Comparison of ENCODE assay signal across 10 cellular contexts in genomic region chr18:3321133-3321812, GRCh38. TPM values are rescaled to one million over a fixed set of nuclear protein-coding genes. Genes with fewer than 3 reads are reported as not detected.
DNase-seq lines count a peak whose midpoint lies in the region; ATAC-seq, FAIRE-seq and TF ChIP-seq lines count a peak whose summit lies in the region.
"Had no signal": no experiment of that assay in that cellular context is flagged by ENCODE, and none has a peak within 500 bp of the region (broad histone marks: within the 10 kb centered on the region; RNA-seq: fewer than 3 reads in every experiment).

No MANE protein-coding gene starts in this region.

- H4K20me1 ChIP-seq in HCT116 (ENCODE audit: insufficient read depth): no peaks in the 10 kb centered on the region

- ATAC-seq in A549 (peak; percentile 31 to 59; a peak in 2 of 6 replicates), HCT116 (no peak), Right ventricle myocardium inferior (no peak)
- ATAC-seq: activated CD8-positive, alpha-beta memory T cell treated with anti-CD3 and anti-CD28 coated beads, Interleukin-2, amount 10 ng/mL, durations not matched to agents 7 days and 5 days had no signal

- H3K9me3 ChIP-seq in A549 (no peaks in the 10 kb centered on the region), HCT116 (ENCODE audit: control insufficient read depth in 1 of 2, insufficient read depth in 1 of 2, low read depth in 1 of 2, low read length in 2 of 2) (no peaks in the 10 kb centered on the region), tibial artery (no peaks in the 10 kb centered on the region), colonic mucosa (no peaks in the 10 kb centered on the region)

- RAD21 ChIA-PET in HCT116 (lab: Charles Lee; ENCODE audit: low non-redundant PET in 1 of 2, low total read pairs in 2 of 2, uncharacterized antibody in 2 of 2, unreplicated experiment in 2 of 2): no interaction called here

- peaks cover 50% of the 10 kb centered on the region for H3K4me1 ChIP-seq in A549
- peaks cover 5 to 29% of the 10 kb centered on the region in 2 experiments; a peak in 3 of 4 replicates for H3K4me1 ChIP-seq in HCT116 (ENCODE audit: control insufficient read depth in 1 of 2, insufficient read depth in 2 of 2, low read length in 2 of 2)
- no peaks in the 10 kb centered on the region for H3K4me1 ChIP-seq in tibial artery
- no peaks in the 10 kb centered on the region for H3K4me1 ChIP-seq in colonic mucosa

- TF ChIP-seq CTCF in A549 (IDR thresholded peaks at IDR 0.05) (no peak), HCT116 (IDR thresholded peaks at IDR 0.05 in 2 of 3, conservative IDR thresholded peaks at IDR 0.05 in 1 of 3; ENCODE audit: borderline replicate concordance in 1 of 3, insufficient read depth in 1 of 3, low read depth in 2 of 3, low read length in 2 of 3) (no peak), tibial artery (IDR thresholded peaks at IDR 0.05) (no peak), colonic mucosa (IDR thresholded peaks at IDR 0.05) (no peak)

- H2AFZ ChIP-seq in HCT116 (ENCODE audit: low read depth, low read length, poor library complexity, severe bottlenecking): peak overlapping the region; percentile 27

- intact Hi-C loops in HCT116 (cut with micrococcal nuclease): loop anchor here (10.0 kb wide), 1 partner anchor 124 kb away; no protein-coding TSS in a partner anchor
- intact Hi-C loops in tibial artery (cut with DNase I; ENCODE audit: low total_unique reads): no loop called here
- intact Hi-C loops in colonic mucosa (cut with DNase I): no loop called here
- intact Hi-C loops in Right ventricle myocardium inferior (cut with DNase I): loop anchor here (5.0 kb wide), 1 partner anchor 39 kb away; no protein-coding TSS in a partner anchor

- CTCF ChIA-PET in A549 (lab: Yijun Ruan, JAX): no interaction called here
- CTCF ChIA-PET in HCT116 (lab: Charles Lee): interaction anchor here (0.6 to 1.2 kb wide), 5 partner anchors 9 to 345 kb away, joined by 3 to 5 read pairs (median 3); no protein-coding TSS in a partner anchor

- TF ChIP-seq POLR2A in A549 (IDR thresholded peaks at IDR 0.05; ENCODE audit: low read length) (no peak), HCT116 (IDR thresholded peaks at IDR 0.05; ENCODE audit: borderline replicate concordance, extremely low read depth, insufficient read depth, insufficient read length) (no peak)

- H3K9me2 ChIP-seq in HCT116 (ENCODE audit: insufficient read depth): no peaks in the 10 kb centered on the region

- H3K27me3 ChIP-seq in HCT116 (ENCODE audit: insufficient read depth, low read length): no peaks in the 10 kb centered on the region
- no peaks in the 10 kb centered on the region for H3K27me3 ChIP-seq in tibial artery
- H3K27me3 ChIP-seq in colonic mucosa: no peaks in the 10 kb centered on the region

- no peak for FAIRE-seq in A549 (lab: Jason Lieb, UNC)

- H3K4me2 ChIP-seq in A549 (peak overlapping the region; percentile 52), HCT116 (ENCODE audit: low read length) (peak overlapping the region; percentile 33; the same call in 1 of the 2 replicates)

- H3K36me3 ChIP-seq in HCT116 (ENCODE audit: control insufficient read depth in 1 of 2, insufficient read depth in 2 of 2, low read length in 2 of 2) (no peaks in the 10 kb centered on the region), tibial artery (no peaks in the 10 kb centered on the region), colonic mucosa (no peaks in the 10 kb centered on the region)

- no TSS peak for BruUV-seq in HCT116 (replicated peaks; lab: Mats Ljungman, UMichigan)

- peak in 1 of 2 experiments; percentile 34; a peak in 1 of 5 replicates for TF ChIP-seq EP300 in A549 (IDR thresholded peaks at IDR 0.05)

- no peak for TF ChIP-seq RAD21 in A549 (conservative IDR thresholded peaks at IDR 0.05 in 1 of 2, IDR thresholded peaks at IDR 0.05 in 1 of 2)
- TF ChIP-seq RAD21 in HCT116 (IDR thresholded peaks at IDR 0.05; ENCODE audit: low read depth): no peak

- no peaks in the 10 kb centered on the region for H3K79me2 ChIP-seq in HCT116 (ENCODE audit: insufficient read depth, low read length)

- POLR2A ChIA-PET in A549 (lab: Yijun Ruan, JAX) (interaction anchor here (0.6 kb wide), 1 partner anchor 126 kb away, joined by 3 read pairs; no protein-coding TSS in a partner anchor), HCT116 (lab: Charles Lee) (no interaction called here)

- 80% methylated on average over 3 of the region's 3 CpGs for WGBS in A549 (ENCODE audit: missing lambda C conversion rate)

- DNase-seq in A549 (ENCODE audit: low read depth in 1 of 2, low spot score in 1 of 2) (peak; percentile 51 to 70), HCT116 (ENCODE audit: low read depth, low spot score) (no peak), RPMI7951 (ENCODE audit: low read depth) (peak; percentile 93), fibroblast of peridontal ligament (ENCODE audit: extremely low read depth) (peak; percentile 80), NCI-H2227 treated with DMSO at 0.1 percent for 48 hours (lab: John Stamatoyannopoulos, UW) (no peak), tibial artery (no peak), colonic mucosa (no peak), Right ventricle myocardium inferior (ENCODE audit: missing footprints) (no peak)
- DNase-seq: activated CD8-positive, alpha-beta memory T cell treated with anti-CD3 and anti-CD28 coated beads, Interleukin-2, amount 10 ng/mL, durations not matched to agents 7 days and 5 days; naive B cell had no signal

- H3K4me3 ChIP-seq in A549: no peak overlapping the region
- H3K4me3 ChIP-seq in HCT116 (replicated peaks in 1 of 2; ENCODE audit: low read depth in 1 of 2, low read length in 2 of 2): no peak overlapping the region
- H3K4me3 ChIP-seq in tibial artery: no peak overlapping the region
- no peak overlapping the region for H3K4me3 ChIP-seq in colonic mucosa

- H3K9ac ChIP-seq in HCT116 (ENCODE audit: low read length): no peak overlapping the region
- H3K9ac ChIP-seq in colonic mucosa (ENCODE audit: low read depth in 2 of 2, low read length in 2 of 2): no peak overlapping the region

- H3K27ac ChIP-seq in A549 (peak overlapping the region; percentile 53 to 78; a peak in 5 of 6 replicates), HCT116 (ENCODE audit: low read depth, low read length) (no peak overlapping the region), tibial artery (no peak overlapping the region), colonic mucosa (no peak overlapping the region)

TF ChIP-seq in A549, 52 proteins besides CTCF, POLR2A, EP300 and RAD21 (continues in another document):
- TF ChIP-seq ZSCAN20 (CRISPR knock-in tag; IDR thresholded peaks at IDR 0.05) (no peak), TFCP2L1 (CRISPR knock-in tag; IDR thresholded peaks at IDR 0.05) (no peak), SREBF2 (IDR thresholded peaks at IDR 0.05) (no peak), KDM1A (IDR thresholded peaks at IDR 0.05; ENCODE audit: low read depth) (no peak), SMC3 (IDR thresholded peaks at IDR 0.05) (no peak), POLR2AphosphoS2 (conservative IDR thresholded peaks at IDR 0.05; ENCODE audit: low read length) (no peak), JUNB (IDR thresholded peaks at IDR 0.05) (peak; percentile 64), CHD2 (IDR thresholded peaks at IDR 0.05; ENCODE audit: low read length, partially characterized antibody) (no peak)
- TF ChIP-seq, protein P1, sequence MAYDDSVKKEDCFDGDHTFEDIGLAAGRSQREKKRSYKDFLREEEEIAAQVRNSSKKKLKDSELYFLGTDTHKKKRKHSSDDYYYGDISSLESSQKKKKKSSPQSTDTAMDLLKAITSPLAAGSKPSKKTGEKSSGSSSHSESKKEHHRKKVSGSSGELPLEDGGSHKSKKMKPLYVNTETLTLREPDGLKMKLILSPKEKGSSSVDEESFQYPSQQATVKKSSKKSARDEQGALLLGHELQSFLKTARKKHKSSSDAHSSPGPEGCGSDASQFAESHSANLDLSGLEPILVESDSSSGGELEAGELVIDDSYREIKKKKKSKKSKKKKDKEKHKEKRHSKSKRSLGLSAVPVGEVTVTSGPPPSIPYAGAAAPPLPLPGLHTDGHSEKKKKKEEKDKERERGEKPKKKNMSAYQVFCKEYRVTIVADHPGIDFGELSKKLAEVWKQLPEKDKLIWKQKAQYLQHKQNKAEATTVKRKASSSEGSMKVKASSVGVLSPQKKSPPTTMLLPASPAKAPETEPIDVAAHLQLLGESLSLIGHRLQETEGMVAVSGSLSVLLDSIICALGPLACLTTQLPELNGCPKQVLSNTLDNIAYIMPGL (CRISPR knock-in tag; IDR thresholded peaks at IDR 0.05; ENCODE audit: borderline replicate concordance): no peak

TF ChIP-seq in HCT116, 20 proteins besides CTCF, POLR2A, EP300 and RAD21:
- TF ChIP-seq FOSL1 (IDR thresholded peaks at IDR 0.05; ENCODE audit: low read depth) (no peak), MAX (IDR thresholded peaks at IDR 0.05) (no peak), ELF1 (IDR thresholded peaks at IDR 0.05; ENCODE audit: borderline replicate concordance, low read depth) (no peak), POLR2AphosphoS5 (IDR thresholded peaks at IDR 0.05; ENCODE audit: low read depth, low read length) (no peak), CBX3 (IDR thresholded peaks at IDR 0.05; ENCODE audit: low read depth) (no peak), EGR1 (IDR thresholded peaks at IDR 0.05; ENCODE audit: low read depth) (no peak), ZNF274 (IDR thresholded peaks at IDR 0.05; ENCODE audit: low read depth, low read length) (no peak), SIN3A (IDR thresholded peaks at IDR 0.05; ENCODE audit: low read depth) (no peak), EZH2phosphoT487 (IDR thresholded peaks at IDR 0.05; ENCODE audit: borderline replicate concordance) (no peak), YY1 (IDR thresholded peaks at IDR 0.05; ENCODE audit: extremely low read depth, insufficient replicate concordance, low read depth, low read length) (no peak), EZH2 (IDR thresholded peaks at IDR 0.05) (no peak)
TF ChIP-seq in HCT116: peak in this region for 0.

RNA-seq across cellular contexts. Expression of gene MYL12B, which starts 59.3 kb away (rescaled TPM):
- 484 and 498 TPM in 2 replicates for polyA plus RNA-seq in A549 (2011; rRNA removed)
- polyA plus RNA-seq in A549 (2012; cell fraction: cytosol; rRNA removed): 333 and 358 TPM in 2 replicates
- polyA plus RNA-seq in A549 (2012; cell fraction: nucleus; rRNA removed): 118 and 127 TPM in 2 replicates
- polyA plus RNA-seq in A549 (2017; fragmentation: RNase III; extraction: RNeasy Plus Mini Kit Qiagen cat#74134 plus additional on column Dnase treatment): 419 to 437 TPM (median 426 TPM) in 3 replicates
- polyA minus RNA-seq in A549 (2011; rRNA and poly(A)+ RNA removed): 129 and 132 TPM in 2 replicates
- total RNA-seq in HCT116 (2021; ENCODE audit: unreplicated experiment): 403 TPM
- polyA plus RNA-seq in HCT116 (2012): 450 and 510 TPM in 2 replicates
- total RNA-seq in RPMI7951 (2014; rRNA removed; shearing (Covaris generic)): 564 and 607 TPM in 2 replicates
- total RNA-seq in colonic mucosa: 100 to 1,000 TPM; 415 to 575 TPM
- 180 TPM for total RNA-seq in Right ventricle myocardium inferior

Comparison
In these comparisons a context has a peak if more than half of its experiments do, and no peak if none do; other contexts are left out.
1. ATAC-seq: peak in A549 (2 of 2); none in HCT116 (single experiment) and Right ventricle myocardium inferior (single experiment).
2. DNase-seq: peak in A549 (2 of 2), RPMI7951 (single experiment) and fibroblast of peridontal ligament (single experiment); none in HCT116 (single experiment), NCI-H2227 treated with DMSO at 0.1 percent for 48 hours (single experiment), tibial artery (0 of 2), colonic mucosa (single experiment) and Right ventricle myocardium inferior (single experiment).
3. H3K27ac ChIP-seq: peak in A549 (2 of 2); none in HCT116 (single experiment), tibial artery (0 of 2) and colonic mucosa (single experiment).
4. intact Hi-C loops: an anchor here in HCT116 (10.0 kb wide) and Right ventricle myocardium inferior (5.0 kb wide); none called in tibial artery and colonic mucosa.